ENCODE assay signal across 24 cellular contexts in genomic region chr5:170534941-170535340, GRCh38. TPM values are rescaled to one million over a fixed set of nuclear protein-coding genes. Genes with fewer than 3 reads are reported as not detected.
"Had no signal": no experiment of that assay in that cellular context is flagged by ENCODE, and none has a peak within 500 bp of the region (broad histone marks: within the 10 kb centered on the region; RNA-seq: fewer than 3 reads in every experiment).

No MANE protein-coding gene starts in this region.

- H3K9ac ChIP-seq: parathyroid adenoma had no signal

- H3K9me3 ChIP-seq: esophagus squamous epithelium, gastroesophageal sphincter, left ventricle myocardium inferior, mucosa of descending colon, prostate gland, stomach had no signal

- H2AFZ ChIP-seq: parathyroid adenoma had no signal

- H3K4me3 Mint-ChIP-seq: dendritic cell treated with granulocyte-macrophage colony-stimulating factor and Interleukin-4, amounts not matched to agents 40 ng/mL and 50 ng/mL, for 4 days; effector memory CD8-positive, alpha-beta T cell; naive thymus-derived CD8-positive, alpha-beta T cell had no signal

- H3K4me3 ChIP-seq: esophagus squamous epithelium, gastroesophageal sphincter, left ventricle myocardium inferior, lung, mucosa of descending colon, prostate gland, skin epidermis, stomach had no signal

- ATAC-seq: effector memory CD8-positive, alpha-beta T cell; gastroesophageal sphincter; left cardiac atrium; mucosa of descending colon; naive thymus-derived CD8-positive, alpha-beta T cell; sciatic nerve had no signal

- H3K9me3 Mint-ChIP-seq: dendritic cell treated with granulocyte-macrophage colony-stimulating factor and Interleukin-4, amounts not matched to agents 40 ng/mL and 50 ng/mL, for 4 days; effector memory CD8-positive, alpha-beta T cell; naive thymus-derived CD8-positive, alpha-beta T cell had no signal

- FAIRE-seq: colon, keratinocyte had no signal

- H3K36me3 ChIP-seq: esophagus squamous epithelium, gastroesophageal sphincter, left ventricle myocardium inferior, prostate gland, stomach had no signal

- H3K27ac ChIP-seq: esophagus squamous epithelium, gastroesophageal sphincter, left ventricle myocardium inferior, parathyroid adenoma, prostate gland, skin epidermis, stomach had no signal

- H3K27ac Mint-ChIP-seq: dendritic cell treated with granulocyte-macrophage colony-stimulating factor and Interleukin-4, amounts not matched to agents 40 ng/mL and 50 ng/mL, for 4 days; effector memory CD8-positive, alpha-beta T cell; naive thymus-derived CD8-positive, alpha-beta T cell had no signal

- H3K36me3 Mint-ChIP-seq: naive thymus-derived CD8-positive, alpha-beta T cell had no signal

- H3K4me1 ChIP-seq: esophagus squamous epithelium, gastroesophageal sphincter, left ventricle myocardium inferior, prostate gland, stomach had no signal

- DNase-seq: cerebellar nuclear complex; effector memory CD8-positive, alpha-beta T cell; esophagus squamous epithelium; foreskin fibroblast; glutamatergic neuron; left cardiac atrium; left ventricle myocardium inferior; mesendoderm; mucosa of descending colon; naive thymus-derived CD8-positive, alpha-beta T cell; stimulated activated CD4-positive, alpha-beta T cell treated with anti-CD3 and anti-CD28 coated beads, Interleukin-2, amount 100 ng/mL, for 24 hours; stimulated activated naive CD4-positive, alpha-beta T cell; stomach; substantia nigra; trophoblast cell had no signal

RNA-seq across cellular contexts. Expression of gene KCNIP1, which starts 31.1 kb away (rescaled TPM):
- total RNA-seq: esophagus squamous epithelium; left cardiac atrium; naive thymus-derived CD8-positive, alpha-beta T cell had no signal
- polyA plus RNA-seq: keratinocyte; naive thymus-derived CD8-positive, alpha-beta T cell had no signal
